In genomic region chr1:214514819-214515383, GRCh38 we compare ENCODE assay signal across 1 cellular context.
A peak's percentile ranks its signal among the peaks of the same experiment; 100 is the strongest.
TF ChIP-seq lines count a peak whose summit lies in the region.

No MANE protein-coding gene starts in this region.

TF ChIP-seq in HEK293, 187 proteins besides CTCF, POLR2A, EP300 and RAD21 (continued from another document and continues in another):
- no peak for TF ChIP-seq ZNF138 (tag by site-specific recombination; IDR thresholded peaks at IDR 0.05; ENCODE audit: borderline replicate concordance)
- no peak for TF ChIP-seq ZNF521 (tag by site-specific recombination; IDR thresholded peaks at IDR 0.05)
- no peak for TF ChIP-seq ZNF133 (tag by site-specific recombination; IDR thresholded peaks at IDR 0.05)
- TF ChIP-seq SP3 (tag by site-specific recombination; IDR thresholded peaks at IDR 0.05): no peak
- TF ChIP-seq SCRT2 (tag by site-specific recombination; IDR thresholded peaks at IDR 0.05): no peak
- no peak for TF ChIP-seq ATF2 (tag by site-specific recombination; IDR thresholded peaks at IDR 0.05; ENCODE audit: low read depth)
- no peak for TF ChIP-seq MEIS1 (CRISPR knock-in tag; IDR thresholded peaks at IDR 0.05; ENCODE audit: borderline replicate concordance)
- TF ChIP-seq ZNF449 (tag by site-specific recombination; IDR thresholded peaks at IDR 0.05): no peak
- TF ChIP-seq ZNF223 (tag by site-specific recombination; IDR thresholded peaks at IDR 0.05): no peak
- TF ChIP-seq ZNF23 (tag by site-specific recombination; IDR thresholded peaks at IDR 0.05; ENCODE audit: borderline replicate concordance): no peak
- TF ChIP-seq KLF10 (tag by site-specific recombination; IDR thresholded peaks at IDR 0.05): no peak
- no peak for TF ChIP-seq ZBTB49 (tag by site-specific recombination; IDR thresholded peaks at IDR 0.05; ENCODE audit: low read depth)
- no peak for TF ChIP-seq ZNF184 (tag by site-specific recombination; IDR thresholded peaks at IDR 0.05)
- no peak for TF ChIP-seq BCL11A (tag by site-specific recombination; IDR thresholded peaks at IDR 0.05; ENCODE audit: low read depth)
- TF ChIP-seq ZNF146 (tag by site-specific recombination; IDR thresholded peaks at IDR 0.05): no peak
- no peak for TF ChIP-seq INSM2 (tag by site-specific recombination; IDR thresholded peaks at IDR 0.05)
- no peak for TF ChIP-seq ZNF658 (tag by site-specific recombination; IDR thresholded peaks at IDR 0.05)
- TF ChIP-seq ZNF529 (tag by site-specific recombination; IDR thresholded peaks at IDR 0.05; ENCODE audit: insufficient replicate concordance): no peak
- TF ChIP-seq ZNF791 (tag by site-specific recombination; IDR thresholded peaks at IDR 0.05): no peak
- no peak for TF ChIP-seq ZNF37A (tag by site-specific recombination; IDR thresholded peaks at IDR 0.05)
- 0 out of 2 replicates have a peak, but pooled peaks have one; percentile 17 for TF ChIP-seq ZNF2 (tag by site-specific recombination; IDR thresholded peaks at IDR 0.05)
- TF ChIP-seq ZNF202 (tag by site-specific recombination; IDR thresholded peaks at IDR 0.05; ENCODE audit: borderline replicate concordance): no peak
- TF ChIP-seq KLF1 (tag by site-specific recombination; IDR thresholded peaks at IDR 0.05): no peak
- TF ChIP-seq ZNF654 (tag by site-specific recombination; IDR thresholded peaks at IDR 0.05; ENCODE audit: low read depth): no peak
- no peak for TF ChIP-seq ZNF394 (tag by site-specific recombination; IDR thresholded peaks at IDR 0.05; ENCODE audit: borderline replicate concordance)
- TF ChIP-seq EGR2 (tag by site-specific recombination; IDR thresholded peaks at IDR 0.05; ENCODE audit: low read depth): no peak
- no peak for TF ChIP-seq ZNF157 (tag by site-specific recombination; IDR thresholded peaks at IDR 0.05)
- TF ChIP-seq SP7 (tag by site-specific recombination; IDR thresholded peaks at IDR 0.05): no peak
- TF ChIP-seq KLF17 (tag by site-specific recombination; IDR thresholded peaks at IDR 0.05): no peak
- no peak; the same call in 1 of the 2 replicates for TF ChIP-seq ZSCAN30 (tag by site-specific recombination; IDR thresholded peaks at IDR 0.05)
- no peak for TF ChIP-seq ZBTB48 (tag by site-specific recombination; IDR thresholded peaks at IDR 0.05)
- no peak for TF ChIP-seq GLI4 (tag by site-specific recombination; IDR thresholded peaks at IDR 0.05)
- TF ChIP-seq ZNF677 (tag by site-specific recombination; IDR thresholded peaks at IDR 0.05): no peak
- TF ChIP-seq ZNF132 (tag by site-specific recombination; IDR thresholded peaks at IDR 0.05; ENCODE audit: borderline replicate concordance): no peak
- no peak for TF ChIP-seq ZNF777 (tag by site-specific recombination; IDR thresholded peaks at IDR 0.05; ENCODE audit: borderline replicate concordance)
- no peak for TF ChIP-seq REPIN1 (tag by site-specific recombination; IDR thresholded peaks at IDR 0.05; ENCODE audit: low read depth)
- peak; percentile 29; the same call in 1 of the 2 replicates for TF ChIP-seq ZIC2 (tag by site-specific recombination; IDR thresholded peaks at IDR 0.05)
- no peak for TF ChIP-seq ZNF610 (tag by site-specific recombination; IDR thresholded peaks at IDR 0.05; ENCODE audit: borderline replicate concordance)
- TF ChIP-seq BCL11B (tag by site-specific recombination; IDR thresholded peaks at IDR 0.05; ENCODE audit: low read depth): no peak
- no peak for TF ChIP-seq ZXDB (tag by site-specific recombination; IDR thresholded peaks at IDR 0.05)
- TF ChIP-seq ZNF501 (tag by site-specific recombination; IDR thresholded peaks at IDR 0.05): no peak
- TF ChIP-seq ZSCAN5A (tag by site-specific recombination; IDR thresholded peaks at IDR 0.05): no peak
- peak; percentile 100 for TF ChIP-seq PRDM6 (tag by site-specific recombination; IDR thresholded peaks at IDR 0.05)
- TF ChIP-seq ZNF175 (tag by site-specific recombination; IDR thresholded peaks at IDR 0.05): no peak
- no peak for TF ChIP-seq PATZ1 (tag by site-specific recombination; IDR thresholded peaks at IDR 0.05)
- no peak for TF ChIP-seq ZNF26 (tag by site-specific recombination; IDR thresholded peaks at IDR 0.05)
- no peak for TF ChIP-seq OVOL3 (tag by site-specific recombination; IDR thresholded peaks at IDR 0.05)
- TF ChIP-seq ZBTB8A (tag by site-specific recombination; IDR thresholded peaks at IDR 0.05): no peak
- no peak for TF ChIP-seq ZSCAN16 (tag by site-specific recombination; IDR thresholded peaks at IDR 0.05)
- no peak for TF ChIP-seq ZNF302 (tag by site-specific recombination; IDR thresholded peaks at IDR 0.05; ENCODE audit: low read depth)
- no peak for TF ChIP-seq GLIS1 (tag by site-specific recombination; IDR thresholded peaks at IDR 0.05)
- no peak for TF ChIP-seq ZNF530 (tag by site-specific recombination; IDR thresholded peaks at IDR 0.05; ENCODE audit: low read depth)
- TF ChIP-seq ZNF624 (tag by site-specific recombination; IDR thresholded peaks at IDR 0.05): no peak
- no peak for TF ChIP-seq HOXD13 (CRISPR knock-in tag; IDR thresholded peaks at IDR 0.05; ENCODE audit: borderline replicate concordance)
- TF ChIP-seq SCRT1 (tag by site-specific recombination; IDR thresholded peaks at IDR 0.05; ENCODE audit: borderline replicate concordance): no peak
- TF ChIP-seq GLIS2 (tag by site-specific recombination; IDR thresholded peaks at IDR 0.05): no peak
- peak; percentile 59; the same call in 1 of the 2 replicates for TF ChIP-seq ZBTB17 (tag by site-specific recombination; IDR thresholded peaks at IDR 0.05)
